Comparison of ENCODE assay signal across 8 cellular contexts in genomic region chr5:95817430-95817829, GRCh38. TPM values are rescaled to one million over a fixed set of nuclear protein-coding genes. Genes with fewer than 3 reads are reported as not detected.
A peak's percentile ranks its signal among the peaks of the same experiment; 100 is the strongest.
DNase-seq lines count a peak whose midpoint lies in the region; ATAC-seq, FAIRE-seq and TF ChIP-seq lines count a peak whose summit lies in the region.

No MANE protein-coding gene starts in this region.

- peak; percentile 56 for DNase-seq in activated CD4-positive, alpha-beta T cell treated with anti-CD3 and anti-CD28 coated beads for 36 hours
- DNase-seq in activated CD4-positive, alpha-beta T cell treated with anti-CD3 and anti-CD28 coated beads, Interleukin-2, amount 50 U/mL, for 4 hours: no peak
- DNase-seq in activated gamma-delta T cell treated with Interleukin-2 at 50 U/mL for 16 hours (peak; percentile 36), kidney epithelial cell (ENCODE audit: low read depth) (peak; percentile 93), GM12892 (ENCODE audit: insufficient read length) (no peak), glutamatergic neuron (no peak)
- DNase-seq in stimulated activated naive CD8-positive, alpha-beta T cell treated with anti-CD3 and anti-CD28 coated beads, Interleukin-15, amount 100 ng/mL, for 72 hours: no peak

- no peak for ATAC-seq in activated CD4-positive, alpha-beta T cell treated with anti-CD3 and anti-CD28 coated beads for 36 hours
- ATAC-seq in stimulated activated naive CD8-positive, alpha-beta T cell treated with anti-CD3 and anti-CD28 coated beads, Interleukin-15, amount 100 ng/mL, for 72 hours: peak; percentile 41
- no peak for ATAC-seq in HG03520 (IDR thresholded peaks at IDR 0.05; ENCODE audit: unreplicated experiment)

- no peaks in the 10 kb centered on the region for H3K36me3 ChIP-seq in kidney epithelial cell (ENCODE audit: control insufficient read depth, insufficient read depth, low read length)

- no peaks in the 10 kb centered on the region for H3K27me3 ChIP-seq in kidney epithelial cell (ENCODE audit: control insufficient read depth, insufficient read depth, low read length)

- POLR2A ChIA-PET in activated CD4-positive, alpha-beta T cell treated with anti-CD3 and anti-CD28 coated beads for 36 hours (lab: Charles Lee): no interaction called here

- peaks cover 69% of the 10 kb centered on the region for H3K4me1 Mint-ChIP-seq in activated CD4-positive, alpha-beta T cell treated with anti-CD3 and anti-CD28 coated beads for 36 hours
- H3K4me1 Mint-ChIP-seq in stimulated activated naive CD8-positive, alpha-beta T cell treated with anti-CD3 and anti-CD28 coated beads, Interleukin-15, amount 100 ng/mL, for 72 hours: peaks cover 76% of the 10 kb centered on the region
- peaks cover 15% of the 10 kb centered on the region for H3K4me1 Mint-ChIP-seq in glutamatergic neuron (ENCODE audit: low read depth, unreplicated experiment)

- peak overlapping the region; percentile 69 for H3K4me3 Mint-ChIP-seq in activated CD4-positive, alpha-beta T cell treated with anti-CD3 and anti-CD28 coated beads for 36 hours
- H3K4me3 Mint-ChIP-seq in stimulated activated naive CD8-positive, alpha-beta T cell treated with anti-CD3 and anti-CD28 coated beads, Interleukin-15, amount 100 ng/mL, for 72 hours: peak overlapping the region; percentile 76 to 81
- no peak overlapping the region for H3K4me3 Mint-ChIP-seq in glutamatergic neuron (ENCODE audit: unreplicated experiment)

- H3K9me3 Mint-ChIP-seq in activated CD4-positive, alpha-beta T cell treated with anti-CD3 and anti-CD28 coated beads for 36 hours (ENCODE audit: low read depth): no peaks in the 10 kb centered on the region
- H3K9me3 Mint-ChIP-seq in stimulated activated naive CD8-positive, alpha-beta T cell treated with anti-CD3 and anti-CD28 coated beads, Interleukin-15, amount 100 ng/mL, for 72 hours: no peaks in the 10 kb centered on the region
- H3K9me3 Mint-ChIP-seq in glutamatergic neuron (ENCODE audit: unreplicated experiment): peaks cover 10% of the 10 kb centered on the region

- H3K36me3 Mint-ChIP-seq in activated CD4-positive, alpha-beta T cell treated with anti-CD3 and anti-CD28 coated beads for 36 hours (ENCODE audit: low read depth): peaks cover 21% of the 10 kb centered on the region
- peaks cover 6% of the 10 kb centered on the region for H3K36me3 Mint-ChIP-seq in glutamatergic neuron (ENCODE audit: unreplicated experiment)

- TF ChIP-seq CTCF in kidney epithelial cell (IDR thresholded peaks at IDR 0.05; ENCODE audit: insufficient read depth, low read length, poor library complexity, severe bottlenecking) (no peak), glutamatergic neuron (IDR thresholded peaks at IDR 0.05; ENCODE audit: partially characterized antibody, unreplicated experiment) (no peak)

- H3K27me3 Mint-ChIP-seq in activated CD4-positive, alpha-beta T cell treated with anti-CD3 and anti-CD28 coated beads for 36 hours: no peaks in the 10 kb centered on the region
- H3K27me3 Mint-ChIP-seq in stimulated activated naive CD8-positive, alpha-beta T cell treated with anti-CD3 and anti-CD28 coated beads, Interleukin-15, amount 100 ng/mL, for 72 hours: no peaks in the 10 kb centered on the region
- peaks cover 6% of the 10 kb centered on the region for H3K27me3 Mint-ChIP-seq in glutamatergic neuron (ENCODE audit: unreplicated experiment)

- CTCF ChIA-PET in activated CD4-positive, alpha-beta T cell treated with anti-CD3 and anti-CD28 coated beads for 36 hours (lab: Charles Lee): interaction anchor here (1.0 to 11.1 kb wide), 4 partner anchors 16 to 34 kb away, joined by 3 to 89 read pairs (median 19); no protein-coding TSS in a partner anchor

- FAIRE-seq in GM12892 (lab: Jason Lieb, UNC): no peak

- H3K27ac Mint-ChIP-seq in activated CD4-positive, alpha-beta T cell treated with anti-CD3 and anti-CD28 coated beads for 36 hours: peak overlapping the region; percentile 88
- peak overlapping the region; percentile 84 to 94 for H3K27ac Mint-ChIP-seq in stimulated activated naive CD8-positive, alpha-beta T cell treated with anti-CD3 and anti-CD28 coated beads, Interleukin-15, amount 100 ng/mL, for 72 hours
- H3K27ac Mint-ChIP-seq in glutamatergic neuron (ENCODE audit: unreplicated experiment): no peak overlapping the region

- no peak overlapping the region for H3K4me3 ChIP-seq in kidney epithelial cell (ENCODE audit: low read depth, low read length)

- intact Hi-C loops in activated CD4-positive, alpha-beta T cell treated with anti-CD3 and anti-CD28 coated beads for 36 hours (cut with DNase I, micrococcal nuclease): no loop called here

- no peak for TF ChIP-seq POLR2A in GM12892 (IDR thresholded peaks at IDR 0.05; ENCODE audit: low read depth, low read length)

RNA-seq across cellular contexts. Expression of gene GLRX, which starts 5.1 kb away (rescaled TPM):
- total RNA-seq in activated CD4-positive, alpha-beta T cell treated with anti-CD3 and anti-CD28 coated beads for 36 hours: 10 to 100 TPM; 21.0 to 31.5 TPM
- 120 and 139 TPM in 2 replicates for total RNA-seq in kidney epithelial cell
- polyA plus RNA-seq in GM12892 (2012; ENCODE audit: missing spikeins): 144 TPM
- total RNA-seq in glutamatergic neuron (ENCODE audit: unreplicated experiment): 79.6 TPM

Comparison
In these comparisons a context has a peak if more than half of its experiments do, and no peak if none do; other contexts are left out.
1. DNase-seq: peak in activated CD4-positive, alpha-beta T cell treated with anti-CD3 and anti-CD28 coated beads for 36 hours (single experiment), activated gamma-delta T cell treated with Interleukin-2 at 50 U/mL for 16 hours (single experiment) and kidney epithelial cell (single experiment); none in activated CD4-positive, alpha-beta T cell treated with anti-CD3 and anti-CD28 coated beads, Interleukin-2, amount 50 U/mL, for 4 hours (0 of 2), stimulated activated naive CD8-positive, alpha-beta T cell treated with anti-CD3 and anti-CD28 coated beads, Interleukin-15, amount 100 ng/mL, for 72 hours (0 of 2), GM12892 (single experiment) and glutamatergic neuron (single experiment).